In the genomic region with DNA sequence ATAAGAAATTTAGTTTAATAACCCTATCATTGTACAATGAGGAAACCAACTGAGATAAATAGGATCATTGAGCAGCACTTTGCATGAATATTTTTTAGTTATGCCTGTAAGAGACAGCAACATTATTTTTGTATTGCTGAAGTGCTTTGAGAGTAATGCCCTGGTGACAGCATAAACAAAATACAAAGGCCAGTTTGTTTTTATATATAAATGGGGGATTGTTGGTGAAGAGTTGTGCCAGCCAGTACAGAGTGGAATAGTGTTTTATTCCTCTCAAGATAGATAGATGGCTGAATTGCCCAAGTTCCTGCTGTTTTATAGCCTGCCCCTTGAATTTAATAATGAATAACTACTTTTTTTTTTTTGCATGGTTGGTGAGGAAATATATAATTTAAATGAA, we compare ENCODE assay signal across 27 cellular contexts.
"Had no signal": no experiment of that assay in that cellular context is flagged by ENCODE, and none has a peak within 500 bp of the region (broad histone marks: within the 10 kb centered on the region; RNA-seq: fewer than 3 reads in every experiment).

No MANE protein-coding gene starts in this region.

- H3K27ac ChIP-seq: breast epithelium, RWPE1, SJCRH30 had no signal

- H3K4me3 Mint-ChIP-seq: activated CD8-positive, alpha-beta memory T cell treated with anti-CD3 and anti-CD28 coated beads, Interleukin-2, amount 10 ng/mL, durations not matched to agents 7 days and 5 days; activated naive CD4-positive, alpha-beta T cell treated with anti-CD3 and anti-CD28 coated beads, Interleukin-2, amount 50 U/mL, for 24 hours; activated T-cell treated with anti-CD3 and anti-CD28 coated beads, Interleukin-2, amount 50 U/mL, for 24 hours; activated T-helper 1 cell treated with anti-CD3 and anti-CD28 coated beads, Interleukin-12 subunit alpha, Interleukin-12 subunit beta, Interleukin-2, Interleukin-4 antibody, amounts not matched to agents 30 ng/mL and 10 ng/mL and 1 ng/mL, durations not matched to agents 14 hours and 24 hours and 36 hours; T-helper 17 cell; WTC11 had no signal

- H3K27me3 Mint-ChIP-seq: activated CD8-positive, alpha-beta memory T cell treated with anti-CD3 and anti-CD28 coated beads, Interleukin-2, amount 10 ng/mL, durations not matched to agents 7 days and 5 days; activated naive CD4-positive, alpha-beta T cell treated with anti-CD3 and anti-CD28 coated beads, Interleukin-2, amount 50 U/mL, for 24 hours; activated T-cell treated with anti-CD3 and anti-CD28 coated beads, Interleukin-2, amount 50 U/mL, for 24 hours; T-helper 17 cell had no signal

- H3K27ac Mint-ChIP-seq: activated CD8-positive, alpha-beta memory T cell treated with anti-CD3 and anti-CD28 coated beads, Interleukin-2, amount 10 ng/mL, durations not matched to agents 7 days and 5 days; activated naive CD4-positive, alpha-beta T cell treated with anti-CD3 and anti-CD28 coated beads, Interleukin-2, amount 50 U/mL, for 24 hours; activated T-cell treated with anti-CD3 and anti-CD28 coated beads, Interleukin-2, amount 50 U/mL, for 24 hours; activated T-helper 1 cell treated with anti-CD3 and anti-CD28 coated beads, Interleukin-12 subunit alpha, Interleukin-12 subunit beta, Interleukin-2, Interleukin-4 antibody, amounts not matched to agents 30 ng/mL and 10 ng/mL and 1 ng/mL, durations not matched to agents 14 hours and 24 hours and 36 hours; T-helper 17 cell; WTC11 had no signal

- H3K9me3 Mint-ChIP-seq: activated naive CD4-positive, alpha-beta T cell treated with anti-CD3 and anti-CD28 coated beads, Interleukin-2, amount 50 U/mL, for 24 hours; activated T-cell treated with anti-CD3 and anti-CD28 coated beads, Interleukin-2, amount 50 U/mL, for 24 hours; activated T-helper 1 cell treated with anti-CD3 and anti-CD28 coated beads, Interleukin-12 subunit alpha, Interleukin-12 subunit beta, Interleukin-2, Interleukin-4 antibody, amounts not matched to agents 30 ng/mL and 10 ng/mL and 1 ng/mL, durations not matched to agents 14 hours and 24 hours and 36 hours; WTC11 had no signal

- H3K36me3 Mint-ChIP-seq: activated CD8-positive, alpha-beta memory T cell treated with anti-CD3 and anti-CD28 coated beads, Interleukin-2, amount 10 ng/mL, durations not matched to agents 7 days and 5 days; activated naive CD4-positive, alpha-beta T cell treated with anti-CD3 and anti-CD28 coated beads, Interleukin-2, amount 50 U/mL, for 24 hours; WTC11 had no signal

- H3K27me3 ChIP-seq: breast epithelium had no signal

- H3K4me3 ChIP-seq: breast epithelium, SJCRH30 had no signal

- H3K4me1 Mint-ChIP-seq: activated CD8-positive, alpha-beta memory T cell treated with anti-CD3 and anti-CD28 coated beads, Interleukin-2, amount 10 ng/mL, durations not matched to agents 7 days and 5 days; activated naive CD4-positive, alpha-beta T cell treated with anti-CD3 and anti-CD28 coated beads, Interleukin-2, amount 50 U/mL, for 24 hours; T-helper 17 cell had no signal

- H3K9me3 ChIP-seq: breast epithelium, SJCRH30 had no signal

- H3K36me3 ChIP-seq: breast epithelium, SJCRH30 had no signal

- H3K4me1 ChIP-seq: breast epithelium, SJCRH30 had no signal

- DNase-seq: activated CD4-positive, alpha-beta T cell treated with anti-CD3 and anti-CD28 coated beads for 48 hours; activated CD4-positive, alpha-beta T cell treated with anti-CD3 and anti-CD28 coated beads, Interleukin-2, amount 50 U/mL, for 4 hours; activated CD4-positive, CD25-positive, alpha-beta regulatory T cell treated with anti-CD3 and anti-CD28 coated beads, Interleukin-2, amount 50 U/mL, for 72 hours; activated CD8-positive, alpha-beta memory T cell treated with anti-CD3 and anti-CD28 coated beads, Interleukin-2, amount 10 ng/mL, durations not matched to agents 7 days and 5 days; activated effector memory CD4-positive, alpha-beta T cell treated with Interleukin-2 at 50 U/mL for 16 hours; activated naive CD4-positive, alpha-beta T cell; activated T-cell treated with anti-CD3 and anti-CD28 coated beads, Interleukin-2, amount 50 U/mL, for 24 hours; aorta; Kasumi-1; KBM-7; NCI-H146; NCI-H187 treated with DMSO at 0.1 percent for 48 hours; NCI-H2081 treated with DMSO at 0.1 percent for 48 hours; NCI-H345; NCI-H510A; NCI-H526 treated with DMSO at 0.1 percent for 48 hours; NCI-H82; NK-92 treated with Interleukin-12 subunit alpha and Interleukin-12 subunit beta, amount 100 ng/mL, for 24 hours; Right ventricle myocardium superior; SJCRH30; T-helper 17 cell; T-helper 9 cell had no signal
